ENCODE assay signal across 17 cellular contexts in the genomic region with DNA sequence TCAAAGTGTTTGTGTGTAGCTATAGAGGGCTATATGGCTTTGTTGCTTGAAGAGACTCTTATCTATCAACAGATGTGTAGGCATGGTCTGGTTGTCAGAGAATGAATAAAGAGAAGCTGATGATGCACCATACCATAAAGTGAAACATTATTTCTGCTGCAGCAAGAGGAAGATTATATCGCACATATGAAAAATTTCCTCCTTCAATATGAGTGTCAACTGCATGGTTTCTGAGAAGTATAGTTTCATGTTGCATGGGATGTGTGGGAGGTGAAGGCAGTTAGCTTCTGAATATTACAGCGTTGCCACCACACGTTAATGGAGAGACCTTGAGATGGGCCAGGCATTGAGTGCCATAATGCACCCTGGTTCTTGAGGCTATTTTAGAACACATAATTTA.
"Had no signal": no experiment of that assay in that cellular context is flagged by ENCODE, and none has a peak within 500 bp of the region (broad histone marks: within the 10 kb centered on the region; RNA-seq: fewer than 3 reads in every experiment).

No MANE protein-coding gene starts in this region.

- DNase-seq: activated CD4-positive, alpha-beta T cell treated with anti-CD3 and anti-CD28 coated beads, Interleukin-2, amount 50 U/mL, for 1 hour; activated naive CD4-positive, alpha-beta T cell treated with anti-CD3 and anti-CD28 coated beads, Interleukin-2, amount 10 ng/mL, durations not matched to agents 7 days and 5 days; amniotic stem cell; effector memory CD4-positive, alpha-beta T cell; left lung; occipital lobe; right cardiac atrium; SHP77 had no signal

- H3K4me3 ChIP-seq: gastroesophageal sphincter, left lung, smooth muscle cell, tibial nerve had no signal

- H3K4me3 Mint-ChIP-seq: activated naive CD4-positive, alpha-beta T cell treated with anti-CD3 and anti-CD28 coated beads, Interleukin-2, amount 10 ng/mL, durations not matched to agents 7 days and 5 days; brain; memory B cell; nephron; T-helper 1 cell treated with Interleukin-12 subunit alpha and Interleukin-12 subunit beta and Interleukin-4 antibody, amounts not matched to agents 30 μg/mL and 1 μg/mL, for 36 hours had no signal

- H3K27ac Mint-ChIP-seq: activated naive CD4-positive, alpha-beta T cell treated with anti-CD3 and anti-CD28 coated beads, Interleukin-2, amount 10 ng/mL, durations not matched to agents 7 days and 5 days; brain; memory B cell; nephron; progenitor cell of endocrine pancreas; T-helper 1 cell treated with Interleukin-12 subunit alpha and Interleukin-12 subunit beta and Interleukin-4 antibody, amounts not matched to agents 30 μg/mL and 1 μg/mL, for 36 hours had no signal

- H3K27ac ChIP-seq: epithelial cell of prostate, gastroesophageal sphincter, left lung, tibial nerve had no signal

- ATAC-seq: gastroesophageal sphincter, left lung, right cardiac atrium had no signal

- H3K36me3 ChIP-seq: gastroesophageal sphincter, left lung, tibial nerve had no signal

- H3K27me3 Mint-ChIP-seq: activated naive CD4-positive, alpha-beta T cell treated with anti-CD3 and anti-CD28 coated beads, Interleukin-2, amount 10 ng/mL, durations not matched to agents 7 days and 5 days; brain; progenitor cell of endocrine pancreas had no signal

- H3K27me3 ChIP-seq: gastroesophageal sphincter, left lung, tibial nerve had no signal

- H3K4me1 Mint-ChIP-seq: activated naive CD4-positive, alpha-beta T cell treated with anti-CD3 and anti-CD28 coated beads, Interleukin-2, amount 10 ng/mL, durations not matched to agents 7 days and 5 days; brain; nephron had no signal

- H3K36me3 Mint-ChIP-seq: activated naive CD4-positive, alpha-beta T cell treated with anti-CD3 and anti-CD28 coated beads, Interleukin-2, amount 10 ng/mL, durations not matched to agents 7 days and 5 days; brain had no signal

- H3K9me3 Mint-ChIP-seq: brain; memory B cell; nephron; T-helper 1 cell treated with Interleukin-12 subunit alpha and Interleukin-12 subunit beta and Interleukin-4 antibody, amounts not matched to agents 30 μg/mL and 1 μg/mL, for 36 hours had no signal
